In the genomic region with DNA sequence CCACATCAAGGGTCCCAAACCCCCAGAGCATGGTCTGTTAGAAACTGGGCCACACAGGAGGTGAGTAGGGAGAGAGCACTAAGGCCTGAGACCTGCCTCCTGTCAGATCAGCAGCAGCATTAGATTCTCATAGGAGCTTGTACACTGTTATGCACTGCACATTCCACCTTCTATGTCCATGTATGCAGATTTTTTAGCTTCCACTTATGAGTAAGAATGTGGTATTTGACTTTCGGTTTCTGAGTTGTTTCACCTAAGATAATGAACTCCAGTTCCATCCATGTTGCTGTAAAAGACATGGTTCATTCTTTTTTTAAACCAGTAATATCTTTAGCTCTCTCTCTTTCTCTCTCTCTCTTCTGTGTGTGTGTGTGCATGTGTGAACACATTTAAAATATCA, we compare ENCODE assay signal across 11 cellular contexts. TPM values are rescaled to one million over a fixed set of nuclear protein-coding genes. Genes with fewer than 3 reads are reported as not detected.
DNase-seq lines count a peak whose midpoint lies in the region; ATAC-seq and TF ChIP-seq lines count a peak whose summit lies in the region.
"Had no signal": no experiment of that assay in that cellular context is flagged by ENCODE, and none has a peak within 500 bp of the region (broad histone marks: within the 10 kb centered on the region; RNA-seq: fewer than 3 reads in every experiment).

No MANE protein-coding gene starts in this region.

- no peaks in the 10 kb centered on the region for H3K36me3 Mint-ChIP-seq in activated CD8-positive, alpha-beta T cell treated with anti-CD3 and anti-CD28 coated beads, Interleukin-2, amount 10 ng/mL, durations not matched to agents 7 days and 5 days (ENCODE audit: low read depth)
- H3K36me3 Mint-ChIP-seq: natural killer cell had no signal

- H3K27me3 ChIP-seq in right cardiac atrium (ENCODE audit: control insufficient read depth, insufficient read depth) (no peaks in the 10 kb centered on the region), thymus (ENCODE audit: control insufficient read depth, insufficient read depth) (no peaks in the 10 kb centered on the region), sigmoid colon (no peaks in the 10 kb centered on the region)
- no peaks in the 10 kb centered on the region for H3K27me3 ChIP-seq in effector memory CD4-positive, alpha-beta T cell (replicated peaks; ENCODE audit: control insufficient read depth, insufficient read depth, low read length, poor library complexity, severe bottlenecking)

- TF ChIP-seq EP300 in sigmoid colon (IDR thresholded peaks at IDR 0.05) = no peak

- no peak for DNase-seq in Right ventricle myocardium inferior (ENCODE audit: missing footprints)
- no peak for DNase-seq in right cardiac atrium
- no peak for DNase-seq in activated CD8-positive, alpha-beta T cell treated with anti-CD3 and anti-CD28 coated beads, Interleukin-2, amount 10 ng/mL, durations not matched to agents 7 days and 5 days
- no peak for DNase-seq in sigmoid colon
- DNase-seq in effector memory CD4-positive, alpha-beta T cell = no peak
- no peak for DNase-seq in HPDE6-E6E7 (ENCODE audit: extremely low spot score)
- DNase-seq: natural killer cell had no signal

- H3K4me1 ChIP-seq in right cardiac atrium (ENCODE audit: control insufficient read depth, insufficient read depth, low read length) = peaks cover 1% of the 10 kb centered on the region
- no peaks in the 10 kb centered on the region for H3K4me1 ChIP-seq in thymus (ENCODE audit: control insufficient read depth, insufficient read depth, low read length)
- peaks cover 0 to 9% (median 4%) of the 10 kb centered on the region in 4 donors for H3K4me1 ChIP-seq in sigmoid colon
- peaks cover 7% of the 10 kb centered on the region for H3K4me1 ChIP-seq in effector memory CD4-positive, alpha-beta T cell (ENCODE audit: control insufficient read depth, insufficient read depth, low read length, poor library complexity, severe bottlenecking)

- peaks cover 29% of the 10 kb centered on the region for H3K4me1 Mint-ChIP-seq in activated CD8-positive, alpha-beta T cell treated with anti-CD3 and anti-CD28 coated beads, Interleukin-2, amount 10 ng/mL, durations not matched to agents 7 days and 5 days (ENCODE audit: low read depth)

- H3K27ac ChIP-seq in right cardiac atrium (ENCODE audit: low read length) (no peak overlapping the region), thymus (ENCODE audit: low read depth) (peak overlapping the region; percentile 58), sigmoid colon (no peak overlapping the region)
- H3K27ac ChIP-seq in effector memory CD4-positive, alpha-beta T cell (ENCODE audit: insufficient read depth, low read length, poor library complexity, severe bottlenecking) = no peak overlapping the region
- H3K27ac ChIP-seq: coronary artery had no signal

- POLR2A ChIA-PET in activated CD8-positive, alpha-beta T cell treated with anti-CD3 and anti-CD28 coated beads, Interleukin-2, amount 10 ng/mL, durations not matched to agents 7 days and 5 days (lab: Charles Lee) = interaction anchor here (0.8 to 1.5 kb wide), 4 partner anchors 91 to 236 kb away, joined by 3 to 6 read pairs (median 5); partner anchors contain the start of genes GBP4 and GBP5

- CTCF ChIA-PET in activated CD8-positive, alpha-beta T cell treated with anti-CD3 and anti-CD28 coated beads, Interleukin-2, amount 10 ng/mL, durations not matched to agents 7 days and 5 days (lab: Charles Lee) = interaction anchor here (0.6 to 9.2 kb wide), 12 partner anchors 9 to 390 kb away, joined by 3 to 167 read pairs (median 4); partner anchors contain the start of genes GBP4 and GBP5

- intact Hi-C loops in Right ventricle myocardium inferior (cut with DNase I) (no loop called here), right cardiac atrium (cut with DNase I) (loop anchor here in 2 of 4 donors (5.0 to 10.0 kb wide), 2 partner anchors 358 to 366 kb away; no protein-coding TSS in a partner anchor), sigmoid colon (cut with DNase I) (no loop called here)

- 43% methylated on average over 1 of the region's 1 CpG for WGBS in right cardiac atrium
- WGBS in thymus = 44% methylated on average over 1 of the region's 1 CpG
- WGBS in sigmoid colon, 2 donors = 44 to 45% methylated on average over 1 of the region's 1 CpG

- no peak for TF ChIP-seq CTCF in sigmoid colon (IDR thresholded peaks at IDR 0.05)

- no peaks in the 10 kb centered on the region for H3K27me3 Mint-ChIP-seq in activated CD8-positive, alpha-beta T cell treated with anti-CD3 and anti-CD28 coated beads, Interleukin-2, amount 10 ng/mL, durations not matched to agents 7 days and 5 days (ENCODE audit: low read depth)

- H3K27ac Mint-ChIP-seq in activated CD8-positive, alpha-beta T cell treated with anti-CD3 and anti-CD28 coated beads, Interleukin-2, amount 10 ng/mL, durations not matched to agents 7 days and 5 days = peak overlapping the region; percentile 76

- H3K36me3 ChIP-seq in thymus (ENCODE audit: control insufficient read depth, insufficient read depth) = no peaks in the 10 kb centered on the region
- H3K36me3 ChIP-seq in sigmoid colon = no peaks in the 10 kb centered on the region
- H3K36me3 ChIP-seq in effector memory CD4-positive, alpha-beta T cell (ENCODE audit: control insufficient read depth, insufficient read depth, low read length) = no peaks in the 10 kb centered on the region

- H3K4me3 ChIP-seq in right cardiac atrium (ENCODE audit: low read length) (no peak overlapping the region), thymus (ENCODE audit: low read length) (no peak overlapping the region), sigmoid colon (no peak overlapping the region)
- H3K4me3 ChIP-seq in effector memory CD4-positive, alpha-beta T cell (ENCODE audit: insufficient read depth, low read depth, low read length, poor library complexity, severe bottlenecking) = no peak overlapping the region
- H3K4me3 ChIP-seq: coronary artery had no signal

- TF ChIP-seq POLR2A in sigmoid colon (IDR thresholded peaks at IDR 0.05) = no peak

- H3K4me3 Mint-ChIP-seq in activated CD8-positive, alpha-beta T cell treated with anti-CD3 and anti-CD28 coated beads, Interleukin-2, amount 10 ng/mL, durations not matched to agents 7 days and 5 days = peak overlapping the region; percentile 54
- H3K4me3 Mint-ChIP-seq: natural killer cell had no signal

- H3K9me3 Mint-ChIP-seq in activated CD8-positive, alpha-beta T cell treated with anti-CD3 and anti-CD28 coated beads, Interleukin-2, amount 10 ng/mL, durations not matched to agents 7 days and 5 days (ENCODE audit: insufficient read depth) = no peaks in the 10 kb centered on the region
- H3K9me3 Mint-ChIP-seq: natural killer cell had no signal

- H3K9me3 ChIP-seq in right cardiac atrium (ENCODE audit: control insufficient read depth, low read length) (no peaks in the 10 kb centered on the region), thymus (ENCODE audit: control insufficient read depth) (no peaks in the 10 kb centered on the region), sigmoid colon (no peaks in the 10 kb centered on the region)
- H3K9me3 ChIP-seq in effector memory CD4-positive, alpha-beta T cell (ENCODE audit: control insufficient read depth, low read length) = no peaks in the 10 kb centered on the region

- ATAC-seq in Right ventricle myocardium inferior (peak; percentile 17), right cardiac atrium (no peak), HG02943 (IDR thresholded peaks at IDR 0.05; ENCODE audit: low read depth, unreplicated experiment) (peak; percentile 85)
- peak; percentile 74 for ATAC-seq in activated CD8-positive, alpha-beta T cell treated with anti-CD3 and anti-CD28 coated beads, Interleukin-2, amount 10 ng/mL, durations not matched to agents 7 days and 5 days

RNA-seq across cellular contexts. Expression of gene GBP6, which starts 0.7 kb away (rescaled TPM):
- 0.14 TPM for total RNA-seq in Right ventricle myocardium inferior
- under 1 TPM in 3 of 4 donors, not detected in 1; 0.09 to 0.23 (median 0.14) TPM for total RNA-seq in right cardiac atrium
- 0.05 TPM for polyA plus RNA-seq in right cardiac atrium
- under 1 TPM; 0.10 to 0.16 TPM for total RNA-seq in activated CD8-positive, alpha-beta T cell treated with anti-CD3 and anti-CD28 coated beads, Interleukin-2, amount 10 ng/mL, durations not matched to agents 7 days and 5 days
- 1.8 TPM for polyA plus RNA-seq in thymus
- not detected for total RNA-seq in sigmoid colon
- under 1 TPM in 2 of 3 donors, not detected in 1; 0.09 to 0.60 TPM for polyA plus RNA-seq in sigmoid colon
- total RNA-seq: NCI-H460 had no signal

Comparison
In these comparisons a context has a peak if more than half of its experiments do, and no peak if none do; other contexts are left out.
1. ATAC-seq: peak in Right ventricle myocardium inferior (single experiment), HG02943 (single experiment) and activated CD8-positive, alpha-beta T cell treated with anti-CD3 and anti-CD28 coated beads, Interleukin-2, amount 10 ng/mL, durations not matched to agents 7 days and 5 days (single experiment); none in right cardiac atrium (0 of 2).